In genomic region chr11:66809592-66809991, GRCh38 we compare ENCODE assay signal across 33 cellular contexts.
"Had no signal": no experiment of that assay in that cellular context is flagged by ENCODE, and none has a peak within 500 bp of the region (broad histone marks: within the 10 kb centered on the region; RNA-seq: fewer than 3 reads in every experiment).

No MANE protein-coding gene starts in this region.

- H3K27ac ChIP-seq: adrenal gland, body of pancreas, coronary artery, dorsolateral prefrontal cortex had no signal

- H3K4me1 Mint-ChIP-seq: activated CD4-positive, alpha-beta T cell treated with anti-CD3 and anti-CD28 coated beads, Interleukin-2, amount 10 ng/mL, durations not matched to agents 7 days and 5 days; activated naive CD4-positive, alpha-beta T cell treated with anti-CD3 and anti-CD28 coated beads, Interleukin-2, amount 50 U/mL, for 24 hours; activated naive CD8-positive, alpha-beta T cell treated with anti-CD3 and anti-CD28 coated beads for 36 hours; activated naive CD8-positive, alpha-beta T cell treated with anti-CD3 and anti-CD28 coated beads, Interleukin-2, amount 50 U/mL, for 24 hours; T-helper 17 cell had no signal

- H3K27me3 ChIP-seq: adrenal gland, body of pancreas, dorsolateral prefrontal cortex had no signal

- ATAC-seq: activated CD8-positive, alpha-beta T cell treated with anti-CD3 and anti-CD28 coated beads for 36 hours; activated naive CD8-positive, alpha-beta T cell treated with anti-CD3 and anti-CD28 coated beads, Interleukin-2, amount 50 U/mL, for 24 hours; body of pancreas; esophagus mucosa; T-helper 17 cell had no signal

- H3K27me3 Mint-ChIP-seq: activated CD4-positive, alpha-beta T cell treated with anti-CD3 and anti-CD28 coated beads, Interleukin-2, amount 10 ng/mL, durations not matched to agents 7 days and 5 days; activated CD8-positive, alpha-beta T cell treated with anti-CD3 and anti-CD28 coated beads for 36 hours; activated naive CD4-positive, alpha-beta T cell treated with anti-CD3 and anti-CD28 coated beads, Interleukin-2, amount 50 U/mL, for 24 hours; activated naive CD8-positive, alpha-beta T cell treated with anti-CD3 and anti-CD28 coated beads for 36 hours; activated naive CD8-positive, alpha-beta T cell treated with anti-CD3 and anti-CD28 coated beads, Interleukin-2, amount 50 U/mL, for 24 hours; T-helper 17 cell had no signal

- H3K4me1 ChIP-seq: adrenal gland, body of pancreas had no signal

- H3K36me3 ChIP-seq: adrenal gland had no signal

- H3K36me3 Mint-ChIP-seq: activated naive CD8-positive, alpha-beta T cell treated with anti-CD3 and anti-CD28 coated beads for 36 hours had no signal

- H3K4me3 ChIP-seq: adrenal gland, body of pancreas, coronary artery, dorsolateral prefrontal cortex had no signal

- H3K9me3 Mint-ChIP-seq: activated CD4-positive, alpha-beta T cell treated with anti-CD3 and anti-CD28 coated beads, Interleukin-2, amount 10 ng/mL, durations not matched to agents 7 days and 5 days; activated CD8-positive, alpha-beta T cell treated with anti-CD3 and anti-CD28 coated beads for 36 hours; activated naive CD4-positive, alpha-beta T cell treated with anti-CD3 and anti-CD28 coated beads for 36 hours; activated naive CD4-positive, alpha-beta T cell treated with anti-CD3 and anti-CD28 coated beads, Interleukin-2, amount 50 U/mL, for 24 hours; activated naive CD8-positive, alpha-beta T cell treated with anti-CD3 and anti-CD28 coated beads for 36 hours; activated naive CD8-positive, alpha-beta T cell treated with anti-CD3 and anti-CD28 coated beads, Interleukin-2, amount 50 U/mL, for 24 hours; activated T-helper 1 cell treated with anti-CD3 and anti-CD28 coated beads, Interleukin-12 subunit alpha, Interleukin-12 subunit beta, Interleukin-2, Interleukin-4 antibody, amounts not matched to agents 30 ng/mL and 10 ng/mL and 1 ng/mL, durations not matched to agents 14 hours and 24 hours and 36 hours; activated T-helper 2 cell treated with anti-CD3 and anti-CD28 coated beads, Interferon-gamma antibody, Interleukin-2, Interleukin-4, amounts not matched to agents 10 μg/mL and 5 μg/mL and 100 μg/mL, durations not matched to agents 14 hours and 24 hours and 36 hours; dendritic cell treated with granulocyte-macrophage colony-stimulating factor and Interleukin-4, amounts not matched to agents 40 ng/mL and 50 ng/mL, for 4 days; endodermal cell; T-helper 2 cell treated with Interferon-gamma antibody and Interleukin-4, amounts not matched to agents 5 μg/mL and 100 μg/mL, for 36 hours had no signal

- H3K4me3 Mint-ChIP-seq: activated CD4-positive, alpha-beta T cell treated with anti-CD3 and anti-CD28 coated beads, Interleukin-2, amount 10 ng/mL, durations not matched to agents 7 days and 5 days; activated CD8-positive, alpha-beta T cell treated with anti-CD3 and anti-CD28 coated beads for 36 hours; activated naive CD4-positive, alpha-beta T cell treated with anti-CD3 and anti-CD28 coated beads for 36 hours; activated naive CD4-positive, alpha-beta T cell treated with anti-CD3 and anti-CD28 coated beads, Interleukin-2, amount 50 U/mL, for 24 hours; activated naive CD8-positive, alpha-beta T cell treated with anti-CD3 and anti-CD28 coated beads for 36 hours; activated naive CD8-positive, alpha-beta T cell treated with anti-CD3 and anti-CD28 coated beads, Interleukin-2, amount 50 U/mL, for 24 hours; activated T-helper 1 cell treated with anti-CD3 and anti-CD28 coated beads, Interleukin-12 subunit alpha, Interleukin-12 subunit beta, Interleukin-2, Interleukin-4 antibody, amounts not matched to agents 30 ng/mL and 10 ng/mL and 1 ng/mL, durations not matched to agents 14 hours and 24 hours and 36 hours; dendritic cell treated with granulocyte-macrophage colony-stimulating factor and Interleukin-4, amounts not matched to agents 40 ng/mL and 50 ng/mL, for 4 days; endodermal cell; T-helper 17 cell; T-helper 2 cell treated with Interferon-gamma antibody and Interleukin-4, amounts not matched to agents 5 μg/mL and 100 μg/mL, for 36 hours had no signal

- H3K27ac Mint-ChIP-seq: activated CD4-positive, alpha-beta T cell treated with anti-CD3 and anti-CD28 coated beads, Interleukin-2, amount 10 ng/mL, durations not matched to agents 7 days and 5 days; activated CD8-positive, alpha-beta T cell treated with anti-CD3 and anti-CD28 coated beads for 36 hours; activated naive CD4-positive, alpha-beta T cell treated with anti-CD3 and anti-CD28 coated beads for 36 hours; activated naive CD4-positive, alpha-beta T cell treated with anti-CD3 and anti-CD28 coated beads, Interleukin-2, amount 50 U/mL, for 24 hours; activated naive CD8-positive, alpha-beta T cell treated with anti-CD3 and anti-CD28 coated beads for 36 hours; activated naive CD8-positive, alpha-beta T cell treated with anti-CD3 and anti-CD28 coated beads, Interleukin-2, amount 50 U/mL, for 24 hours; activated T-helper 1 cell treated with anti-CD3 and anti-CD28 coated beads, Interleukin-12 subunit alpha, Interleukin-12 subunit beta, Interleukin-2, Interleukin-4 antibody, amounts not matched to agents 30 ng/mL and 10 ng/mL and 1 ng/mL, durations not matched to agents 14 hours and 24 hours and 36 hours; activated T-helper 2 cell treated with anti-CD3 and anti-CD28 coated beads, Interferon-gamma antibody, Interleukin-2, Interleukin-4, amounts not matched to agents 10 μg/mL and 5 μg/mL and 100 μg/mL, durations not matched to agents 14 hours and 24 hours and 36 hours; dendritic cell treated with granulocyte-macrophage colony-stimulating factor and Interleukin-4, amounts not matched to agents 40 ng/mL and 50 ng/mL, for 4 days; T-helper 2 cell treated with Interferon-gamma antibody and Interleukin-4, amounts not matched to agents 5 μg/mL and 100 μg/mL, for 36 hours had no signal

- DNase-seq: activated CD4-positive, alpha-beta T cell treated with anti-CD3 and anti-CD28 coated beads for 1 hour; activated CD4-positive, alpha-beta T cell treated with anti-CD3 and anti-CD28 coated beads for 4 hours; activated CD4-positive, alpha-beta T cell treated with anti-CD3 and anti-CD28 coated beads, Interleukin-2, amount 10 ng/mL, durations not matched to agents 7 days and 5 days; activated CD4-positive, alpha-beta T cell treated with anti-CD3 and anti-CD28 coated beads, Interleukin-2, amount 50 U/mL, for 48 hours; activated CD8-positive, alpha-beta memory T cell treated with anti-CD3 and anti-CD28 coated beads for 24 hours; activated CD8-positive, alpha-beta T cell treated with anti-CD3 and anti-CD28 coated beads for 36 hours; activated effector memory CD4-positive, alpha-beta T cell treated with anti-CD3 and anti-CD28 coated beads, Interleukin-2, amount 50 U/mL, for 16 hours; activated naive CD4-positive, alpha-beta T cell treated with anti-CD3 and anti-CD28 coated beads for 36 hours; activated naive CD8-positive, alpha-beta T cell treated with anti-CD3 and anti-CD28 coated beads for 36 hours; activated naive CD8-positive, alpha-beta T cell treated with anti-CD3 and anti-CD28 coated beads, Interleukin-2, amount 50 U/mL, for 24 hours; activated T-cell treated with anti-CD3 and anti-CD28 coated beads, Interleukin-2, amount 50 U/mL, for 1 hour; activated T-cell treated with anti-CD3 and anti-CD28 coated beads, Interleukin-2, amount 50 U/mL, for 48 hours; adrenal gland; amygdala; aorta; body of pancreas; central memory CD4-positive, alpha-beta T cell; dorsolateral prefrontal cortex; effector memory CD4-positive, alpha-beta T cell; endodermal cell; foreskin fibroblast; head of caudate nucleus; hippocampal formation; T-helper 17 cell; T1000 had no signal

- H3K9me3 ChIP-seq: adrenal gland, body of pancreas had no signal

- FAIRE-seq: frontal cortex had no signal
